7 cellular contexts compared by ENCODE assay signal in the genomic region with DNA sequence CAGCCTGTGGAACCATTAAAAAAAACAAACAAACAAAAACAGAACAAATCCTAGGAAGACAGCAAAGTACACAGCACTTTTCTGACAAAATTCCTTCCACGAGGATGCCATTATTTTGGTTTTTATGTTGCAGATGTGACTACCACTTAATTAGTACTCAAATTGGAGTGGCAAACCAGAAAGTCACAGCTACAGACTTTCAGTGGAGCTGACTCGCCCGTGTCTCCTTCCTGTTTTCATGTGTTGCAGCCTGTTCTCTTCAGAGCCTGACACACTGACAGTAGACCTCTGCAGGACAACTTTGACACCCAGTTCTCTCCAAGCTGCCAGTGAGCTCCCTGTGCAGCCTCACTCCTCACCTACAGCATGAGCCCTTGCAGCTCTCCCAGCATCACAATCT. TPM values are rescaled to one million over a fixed set of nuclear protein-coding genes. Genes with fewer than 3 reads are reported as not detected.
A peak's percentile ranks its signal among the peaks of the same experiment; 100 is the strongest.
DNase-seq lines count a peak whose midpoint lies in the region; ATAC-seq and TF ChIP-seq lines count a peak whose summit lies in the region.
"Not testable (repeated sequence)": the region's sequence is repeated elsewhere in the genome, so short reads cannot be mapped to it uniquely, and the experiment has no call there.

No MANE protein-coding gene starts in this region.

- not testable (repeated sequence) for H3K36me3 ChIP-seq in mucosa of descending colon (ENCODE audit: low read depth)

- H3K4me1 ChIP-seq in mucosa of descending colon (ENCODE audit: low read depth) = not testable (repeated sequence)

- not testable (repeated sequence) for H3K4me3 ChIP-seq in GM12865 (ENCODE audit: low read depth, low read length); mucosa of descending colon

- not testable (repeated sequence) for H3K27me3 Mint-ChIP-seq in activated T-cell treated with anti-CD3 and anti-CD28 coated beads, Interleukin-2, amount 50 U/mL, for 24 hours

- H3K9me3 ChIP-seq in mucosa of descending colon = not testable (repeated sequence)

- not testable (repeated sequence) for TF ChIP-seq CTCF in GM12865 (IDR thresholded peaks at IDR 0.05; ENCODE audit: insufficient read depth, low read depth, low read length, missing control alignments); mucosa of descending colon (IDR thresholded peaks at IDR 0.05)

- not testable (repeated sequence) for H3K36me3 Mint-ChIP-seq in activated T-cell treated with anti-CD3 and anti-CD28 coated beads, Interleukin-2, amount 50 U/mL, for 24 hours (ENCODE audit: low read depth)

- peak; percentile 1 for DNase-seq in GM12865 (ENCODE audit: low read depth)
- DNase-seq in RPMI7951 (ENCODE audit: low read depth) = peak; percentile 0
- DNase-seq in activated CD4-positive, alpha-beta T cell treated with anti-CD3 and anti-CD28 coated beads, Interleukin-2, amount 50 U/mL, for 1 hour = peak; percentile 36
- DNase-seq in activated T-cell treated with anti-CD3 and anti-CD28 coated beads, Interleukin-2, amount 50 U/mL, for 24 hours = peak; percentile 30
- peak; percentile 13 for DNase-seq in activated naive CD4-positive, alpha-beta T cell treated with anti-CD3 and anti-CD28 coated beads, Interleukin-2, amount 50 U/mL, for 16 hours
- DNase-seq in mucosa of descending colon = peak in 2 of 3 donors; percentile 10 to 19
- DNase-seq in stimulated activated CD4-positive, alpha-beta T cell treated with anti-CD3 and anti-CD28 coated beads, Interleukin-4, amount 100 ng/mL, for 1 hour = peak; percentile 1

- intact Hi-C loops in mucosa of descending colon (cut with DNase I, micrococcal nuclease) = not testable (repeated sequence)

- not testable (repeated sequence) for H3K9me3 Mint-ChIP-seq in activated T-cell treated with anti-CD3 and anti-CD28 coated beads, Interleukin-2, amount 50 U/mL, for 24 hours

- H3K4me1 Mint-ChIP-seq in activated T-cell treated with anti-CD3 and anti-CD28 coated beads, Interleukin-2, amount 50 U/mL, for 24 hours (ENCODE audit: low read depth) = not testable (repeated sequence)

- ATAC-seq in mucosa of descending colon = not testable (repeated sequence)

- not testable (repeated sequence) for H3K27ac Mint-ChIP-seq in activated T-cell treated with anti-CD3 and anti-CD28 coated beads, Interleukin-2, amount 50 U/mL, for 24 hours

- H3K4me3 Mint-ChIP-seq in activated T-cell treated with anti-CD3 and anti-CD28 coated beads, Interleukin-2, amount 50 U/mL, for 24 hours = not testable (repeated sequence)

RNA-seq across cellular contexts. Expression of gene NPIPB4, which starts 24.4 kb away (rescaled TPM):
- 3.8 TPM in 2 replicates for total RNA-seq in RPMI7951 (2014; rRNA removed; shearing (Covaris generic))
- total RNA-seq in mucosa of descending colon = 100 to 1,000 TPM; 212 to 324 (median 247) TPM

Comparison
In these comparisons a context has a peak if more than half of its experiments do, and no peak if none do; other contexts are left out.
1. RNA of gene NPIPB4, which starts 24.4 kb away (total RNA-seq): 212 to 324 TPM in mucosa of descending colon; 3.8 TPM in RPMI7951; every median in the first group is over 10 times any median in the second.
2. Peak in every context shown above with its lines, with median percentiles within 50 percentile points of each other: DNase-seq.